8 cellular contexts compared by ENCODE assay signal in genomic region chr1:84574936-84575335, GRCh38. TPM values are rescaled to one million over a fixed set of nuclear protein-coding genes. Genes with fewer than 3 reads are reported as not detected.
A peak's percentile ranks its signal among the peaks of the same experiment; 100 is the strongest.
DNase-seq lines count a peak whose midpoint lies in the region; ATAC-seq and TF ChIP-seq lines count a peak whose summit lies in the region.

No MANE protein-coding gene starts in this region.

- DNase-seq in NCI-H1092 treated with DMSO at 0.1 percent for 48 hours (lab: John Stamatoyannopoulos, UW), result peak; percentile 11
- no peak for DNase-seq in NCI-H1092 (lab: John Stamatoyannopoulos, UW)
- DNase-seq in foreskin fibroblast, result no peak
- no peak for DNase-seq in KG1 (lab: John Stamatoyannopoulos, UW)

- no peaks in the 10 kb centered on the region for H3K9me2 ChIP-seq in SU-DHL-6 (replicated peaks; ENCODE audit: insufficient read depth, low read length)

- no peak for ATAC-seq in HG02763 (IDR thresholded peaks at IDR 0.05; ENCODE audit: unreplicated experiment)
- ATAC-seq in GM21619 (IDR thresholded peaks at IDR 0.05; ENCODE audit: unreplicated experiment), result no peak

- H3K4me3 ChIP-seq in SU-DHL-6 (ENCODE audit: insufficient read depth, low read length, poor library complexity, severe bottlenecking) (peak overlapping the region; percentile 57), foreskin fibroblast (ENCODE audit: low read depth in 1 of 2, low read length in 2 of 2) (peak overlapping the region; percentile 74 to 82), skeletal muscle tissue (ENCODE audit: low read length in 3 of 3) (peak overlapping the region in 2 of 3 donors; percentile 66 to 84)

- H3K4me2 ChIP-seq in SU-DHL-6 (ENCODE audit: low read depth, low read length, poor library complexity, severe bottlenecking), result peak overlapping the region; percentile 77

- H3K27me3 ChIP-seq in SU-DHL-6 (ENCODE audit: low read length) (no peaks in the 10 kb centered on the region), skeletal muscle tissue (ENCODE audit: control insufficient read depth in 3 of 3, insufficient read depth in 3 of 3, low read length in 3 of 3) (no peaks in the 10 kb centered on the region)

- H3K9me3 ChIP-seq in SU-DHL-6 (ENCODE audit: insufficient read depth, low read length) (no peaks in the 10 kb centered on the region), skeletal muscle tissue (ENCODE audit: control insufficient read depth in 3 of 3, low read length in 3 of 3) (no peaks in the 10 kb centered on the region)

- TF ChIP-seq CTCF in SU-DHL-6 (IDR thresholded peaks at IDR 0.05; ENCODE audit: insufficient read depth, low read length, poor library complexity, severe bottlenecking) (no peak), foreskin fibroblast (IDR thresholded peaks at IDR 0.05; ENCODE audit: low read depth, low read length) (no peak)

- H3K27ac ChIP-seq in SU-DHL-6 (ENCODE audit: low read depth, low read length) (no peak overlapping the region), skeletal muscle tissue (ENCODE audit: low read depth, low read length) (peak overlapping the region; percentile 36)

- no peaks in the 10 kb centered on the region for H4K20me1 ChIP-seq in SU-DHL-6 (ENCODE audit: low read depth, low read length)

- H3K36me3 ChIP-seq in SU-DHL-6 (ENCODE audit: low read length) (no peaks in the 10 kb centered on the region), skeletal muscle tissue (ENCODE audit: control insufficient read depth in 3 of 3, insufficient read depth in 3 of 3, low read length in 3 of 3) (no peaks in the 10 kb centered on the region)

- peaks cover 3 to 15% (median 6%) of the 10 kb centered on the region in 3 donors for H3K4me1 ChIP-seq in skeletal muscle tissue (ENCODE audit: control insufficient read depth in 3 of 3, insufficient read depth in 3 of 3, low read length in 3 of 3)

- H3F3A ChIP-seq in SU-DHL-6 (ENCODE audit: insufficient read depth), result 0 out of 2 replicates have a peak, but pooled peaks cover 5% of the 10 kb centered on the region

- H2AFZ ChIP-seq in SU-DHL-6 (ENCODE audit: low read depth, low read length, severe bottlenecking), result peak overlapping the region; percentile 97

- H3K79me2 ChIP-seq in SU-DHL-6 (ENCODE audit: insufficient read depth, low read length), result no peaks in the 10 kb centered on the region

- H3K9ac ChIP-seq in SU-DHL-6 (ENCODE audit: low read length) (peak overlapping the region; percentile 51), skeletal muscle tissue (ENCODE audit: low read depth in 1 of 3, low read length in 3 of 3) (peak overlapping the region in 1 of 3 donors; percentile 61)

RNA-seq across cellular contexts. Expression of gene CTBS, which starts 0.7 kb away (rescaled TPM):
- 2.6 TPM for total RNA-seq in skeletal muscle tissue
